In the genomic region with DNA sequence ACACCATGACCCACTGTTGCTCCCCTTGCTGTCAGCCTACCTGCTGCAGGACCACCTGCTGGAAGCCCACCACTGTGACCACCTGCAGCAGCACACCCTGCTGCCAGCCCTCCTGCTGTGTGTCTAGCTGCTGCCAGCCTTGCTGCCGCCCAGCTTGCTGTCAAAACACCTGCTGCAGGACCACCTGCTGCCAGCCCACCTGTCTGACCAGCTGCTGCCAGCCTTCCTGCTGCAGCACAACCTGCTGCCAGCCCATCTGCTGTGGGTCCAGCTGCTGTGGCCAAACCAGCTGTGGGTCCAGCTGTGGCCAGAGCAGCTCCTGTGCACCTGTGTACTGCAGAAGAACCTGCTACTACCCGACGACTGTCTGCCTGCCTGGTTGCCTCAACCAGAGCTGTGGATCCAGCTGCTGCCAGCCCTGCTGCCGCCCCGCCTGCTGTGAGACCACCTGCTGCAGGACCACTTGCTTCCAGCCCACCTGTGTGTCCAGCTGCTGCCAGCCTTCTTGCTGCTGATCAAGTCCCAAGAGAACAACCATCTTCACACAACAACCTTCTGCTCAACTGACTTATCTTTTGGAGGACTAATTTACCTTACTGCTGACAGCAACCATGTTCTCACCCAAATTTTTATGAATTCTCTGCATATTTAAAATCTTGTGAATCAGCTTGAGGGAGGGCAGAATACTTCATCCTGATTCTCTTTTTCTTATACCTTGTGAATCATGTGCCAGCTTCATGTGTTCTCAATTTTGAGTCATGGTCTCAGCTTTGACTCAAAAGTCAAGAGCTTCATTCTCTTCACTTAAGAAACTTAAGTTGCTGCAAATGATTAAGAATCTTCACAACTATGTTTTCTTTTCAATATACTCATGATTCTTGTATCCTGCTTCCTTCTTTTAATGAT, we compare ENCODE assay signal across 9 cellular contexts. TPM values are rescaled to one million over a fixed set of nuclear protein-coding genes. Genes with fewer than 3 reads are reported as not detected.
"Had no signal": no experiment of that assay in that cellular context is flagged by ENCODE, and none has a peak within 500 bp of the region (broad histone marks: within the 10 kb centered on the region; RNA-seq: fewer than 3 reads in every experiment).

A gene (plus strand): TSS at position 4 of the 906 bp plus-strand sequence.

RNA-seq across cellular contexts. Expression of the gene that starts here (rescaled TPM):
- total RNA-seq: activated CD8-positive, alpha-beta T cell treated with anti-CD3 and anti-CD28 coated beads, Interleukin-2, amount 10 ng/mL, durations not matched to agents 7 days and 5 days; activated naive CD8-positive, alpha-beta T cell treated with anti-CD3 and anti-CD28 coated beads, Interleukin-2, amount 10 ng/mL, durations not matched to agents 7 days and 5 days; aorta; breast epithelium; NCI-H460; OCI-LY7; RPMI7951; T-helper 2 cell treated with Interferon-gamma antibody and Interleukin-4, amounts not matched to agents 100 ng/mL and 5 ng/mL, for 36 hours had no signal
- polyA plus RNA-seq: aorta, SK-N-SH had no signal
